In genomic region chr1:3894626-3895278, GRCh38 we compare ENCODE assay signal across 1 cellular context.
TF ChIP-seq lines count a peak whose summit lies in the region.

No MANE protein-coding gene starts in this region.

TF ChIP-seq in K562, 482 proteins besides CTCF, POLR2A, EP300 and RAD21:
- TF ChIP-seq POLR2G (IDR thresholded peaks at IDR 0.05; ENCODE audit: low read depth, low read length) (0 out of 2 replicates have a peak, but pooled peaks have one; percentile 33), CHD4 (IDR thresholded peaks at IDR 0.05; ENCODE audit: insufficient read depth, insufficient replicate concordance, low read depth, low read length, poor library complexity, severe bottlenecking) (no peak), RUNX1 (IDR thresholded peaks at IDR 0.05; ENCODE audit: low read depth) (no peak), CBX8 (IDR thresholded peaks at IDR 0.05; ENCODE audit: borderline replicate concordance, extremely low read depth, low read depth, low read length, poor library complexity, severe bottlenecking) (no peak), BRCA1 (IDR thresholded peaks at IDR 0.05) (no peak), BRCA1 (CRISPR knock-in tag; IDR thresholded peaks at IDR 0.05) (no peak), MBD2 (IDR thresholded peaks at IDR 0.05; ENCODE audit: borderline replicate concordance, low read depth) (no peak), DACH1 (IDR thresholded peaks at IDR 0.05; ENCODE audit: partially characterized antibody) (no peak), FIP1L1 (IDR thresholded peaks at IDR 0.05; ENCODE audit: low read depth, low read length, poor library complexity, severe bottlenecking) (no peak)
